In the genomic region with DNA sequence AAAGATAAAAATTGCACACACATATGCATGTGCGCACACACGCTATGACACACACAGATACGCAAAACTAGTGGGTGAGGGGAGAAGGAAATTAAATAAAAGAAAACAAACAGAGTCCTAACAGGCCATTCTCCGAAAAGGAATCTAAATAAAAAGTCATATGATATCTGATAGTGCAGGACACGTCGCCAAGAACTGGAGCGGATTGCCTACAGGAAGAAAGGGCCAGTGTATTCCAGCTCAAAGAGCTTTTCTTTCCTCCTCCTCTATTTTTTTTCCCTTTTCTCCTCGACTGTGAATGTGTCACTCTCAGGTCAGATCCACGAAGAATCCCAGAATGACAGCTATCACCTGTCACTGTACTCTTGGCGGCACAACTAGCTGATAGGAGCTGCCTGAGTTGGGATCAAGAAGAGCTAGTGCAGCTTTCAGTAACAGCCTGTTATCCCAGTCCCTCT, we compare ENCODE assay signal across 8 cellular contexts.
A peak's percentile ranks its signal among the peaks of the same experiment; 100 is the strongest.
DNase-seq lines count a peak whose midpoint lies in the region; ATAC-seq and TF ChIP-seq lines count a peak whose summit lies in the region.

No MANE protein-coding gene starts in this region.

- H2AFZ ChIP-seq in neuron (ENCODE audit: low read depth, low read length), result no peak overlapping the region

- no peak overlapping the region for H3K27ac ChIP-seq in BLaER1 treated with 17β-estradiol and CSF1 and Interleukin-3, amounts not matched to agents 10 nM and 100 nM

- no peak overlapping the region for H3K9ac ChIP-seq in BLaER1 treated with 17β-estradiol and CSF1 and Interleukin-3, amounts not matched to agents 10 nM and 100 nM

- no peak overlapping the region for H3K4me3 ChIP-seq in BLaER1 treated with 17β-estradiol and CSF1 and Interleukin-3, amounts not matched to agents 10 nM and 100 nM
- H3K4me3 ChIP-seq in fibroblast of mammary gland (ENCODE audit: control insufficient read depth, low read depth, low read length), result peak overlapping the region; percentile 11
- peak overlapping the region; percentile 62 for H3K4me3 ChIP-seq in neuron (ENCODE audit: low read length)

- peak overlapping the region in 8 of 11 experiments; percentile 11 to 67 (median 41); a peak in 12 of 22 replicates for H3K4me2 ChIP-seq in BLaER1 treated with 17β-estradiol and CSF1 and Interleukin-3, amounts not matched to agents 10 nM and 100 nM

- H3K27me3 ChIP-seq in BLaER1 treated with 17β-estradiol and CSF1 and Interleukin-3, amounts not matched to agents 10 nM and 100 nM, result no peaks in the 10 kb centered on the region
- H3K27me3 ChIP-seq in neuron (ENCODE audit: insufficient read depth, low read length), result no peaks in the 10 kb centered on the region

- TF ChIP-seq CTCF in fibroblast of mammary gland (conservative IDR thresholded peaks at IDR 0.05; ENCODE audit: control insufficient read depth, insufficient read depth, low read depth, low read length), result no peak

- peaks cover 16 to 58% (median 45%) of the 10 kb centered on the region in 10 experiments for H3K4me1 ChIP-seq in BLaER1 treated with 17β-estradiol and CSF1 and Interleukin-3, amounts not matched to agents 10 nM and 100 nM
- H3K4me1 ChIP-seq in neuron (ENCODE audit: insufficient read depth, low read length), result peaks cover 46% of the 10 kb centered on the region

- peak; percentile 85 for DNase-seq in NCI-H2196 (lab: John Stamatoyannopoulos, UW; ENCODE audit: unreplicated experiment)
- DNase-seq in fibroblast of mammary gland (ENCODE audit: low read depth), result peak; percentile 49
- DNase-seq in NCI-H128 (lab: John Stamatoyannopoulos, UW; ENCODE audit: unreplicated experiment), result no peak
- no peak for DNase-seq in stimulated activated CD4-positive, alpha-beta T cell treated with anti-CD3 and anti-CD28 coated beads, Interleukin-4, amount 100 ng/mL, for 24 hours

- H4K20me1 ChIP-seq in BLaER1 treated with 17β-estradiol and CSF1 and Interleukin-3, amounts not matched to agents 10 nM and 100 nM, result no peaks in the 10 kb centered on the region

- H3K9me3 ChIP-seq in BLaER1 treated with 17β-estradiol and CSF1 and Interleukin-3, amounts not matched to agents 10 nM and 100 nM (replicated peaks in 1 of 11), result no peaks in the 10 kb centered on the region
- no peaks in the 10 kb centered on the region for H3K9me3 ChIP-seq in neuron (ENCODE audit: low read length)

- ATAC-seq in GM21423 (IDR thresholded peaks at IDR 0.05; ENCODE audit: unreplicated experiment) (no peak), HG02870 (IDR thresholded peaks at IDR 0.05; ENCODE audit: unreplicated experiment) (no peak)

- no peaks in the 10 kb centered on the region for H3K36me3 ChIP-seq in BLaER1 treated with 17β-estradiol and CSF1 and Interleukin-3, amounts not matched to agents 10 nM and 100 nM
- H3K36me3 ChIP-seq in neuron (ENCODE audit: insufficient read depth, low read length), result no peaks in the 10 kb centered on the region

Comparison
In these comparisons a context has a peak if more than half of its experiments do, and no peak if none do; other contexts are left out.
1. H3K4me3 ChIP-seq: peak in fibroblast of mammary gland (single experiment) and neuron (single experiment); none in BLaER1 treated with 17β-estradiol and CSF1 and Interleukin-3, amounts not matched to agents 10 nM and 100 nM (0 of 10).
2. DNase-seq: peak in NCI-H2196 (single experiment) and fibroblast of mammary gland (single experiment); none in NCI-H128 (single experiment) and stimulated activated CD4-positive, alpha-beta T cell treated with anti-CD3 and anti-CD28 coated beads, Interleukin-4, amount 100 ng/mL, for 24 hours (single experiment).